In the genomic region with DNA sequence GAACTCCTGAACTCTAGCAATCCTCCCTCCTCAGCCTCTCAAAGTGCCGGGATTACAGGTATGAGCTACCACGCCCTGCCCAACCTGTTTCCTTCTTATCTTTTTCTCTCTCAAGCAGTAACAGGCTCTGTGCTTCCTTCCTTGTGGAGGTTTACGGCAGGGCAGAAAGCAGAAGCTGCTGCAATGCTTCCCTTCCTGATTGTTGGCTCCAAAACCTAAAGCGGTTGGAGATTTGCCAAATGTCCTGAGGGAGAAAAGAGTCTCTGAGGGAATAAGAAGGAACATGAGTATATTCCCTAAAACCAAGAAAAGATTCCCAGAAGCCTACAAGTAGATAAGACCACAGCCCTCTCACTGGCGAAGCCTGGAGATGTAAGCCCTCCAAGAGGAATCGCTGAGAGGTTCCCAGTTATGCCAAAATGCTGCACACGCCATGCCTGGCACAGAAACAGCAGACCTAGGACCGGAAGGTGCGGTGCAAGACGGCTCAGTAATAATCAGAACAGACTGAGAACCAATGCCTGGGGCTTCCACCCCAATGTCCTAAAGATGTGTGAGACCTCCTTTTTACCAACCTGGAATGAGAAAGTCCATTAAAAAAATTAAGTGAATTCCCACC, we compare ENCODE assay signal across 14 cellular contexts.
DNase-seq lines count a peak whose midpoint lies in the region; ATAC-seq and TF ChIP-seq lines count a peak whose summit lies in the region.
"Had no signal": no experiment of that assay in that cellular context is flagged by ENCODE, and none has a peak within 500 bp of the region (broad histone marks: within the 10 kb centered on the region; RNA-seq: fewer than 3 reads in every experiment).

No MANE protein-coding gene starts in this region.

- peak; percentile 30 to 54 for ATAC-seq in left cardiac atrium
- no peak for ATAC-seq in Right ventricle myocardium inferior
- peak; percentile 82 for ATAC-seq in esophagus mucosa
- ATAC-seq: stimulated activated effector memory CD8-positive, alpha-beta T cell treated with anti-CD3 and anti-CD28 coated beads, Interleukin-12 subunit alpha, Interleukin-12 subunit beta, amount 100 ng/mL, for 72 hours had no signal

- H4K8ac ChIP-seq in neuronal stem cell (ENCODE audit: low read depth, low read length), result no peak overlapping the region

- POLR2A ChIA-PET in PC-9 (lab: Charles Lee; ENCODE audit: unreplicated experiment), result no interaction called here

- no peaks in the 10 kb centered on the region for H3K79me2 ChIP-seq in PC-9 (ENCODE audit: low read depth)

- no peaks in the 10 kb centered on the region for H3K9me2 ChIP-seq in PC-9 (ENCODE audit: insufficient read depth)

- no peak overlapping the region for H2BK120ac ChIP-seq in neuronal stem cell (ENCODE audit: low read depth, low read length)

- H3K4me3 ChIP-seq in PC-9 (no peak overlapping the region), neuronal stem cell (ENCODE audit: low read length in 2 of 2) (no peak overlapping the region)

- CTCF ChIA-PET in PC-9 (lab: Charles Lee), result no interaction called here

- H3K27me3 ChIP-seq in PC-9 (ENCODE audit: insufficient read depth, low read depth) (no peaks in the 10 kb centered on the region), neuronal stem cell (ENCODE audit: control insufficient read depth in 3 of 3, insufficient read depth in 3 of 3, low read depth in 1 of 3, low read length in 3 of 3) (no peaks in the 10 kb centered on the region)

- H3F3A ChIP-seq in PC-9 (ENCODE audit: insufficient read depth, low read depth), result 0 out of 2 replicates have a peak, but pooled peaks cover 6% of the 10 kb centered on the region

- H3K4me2 ChIP-seq in PC-9 (no peak overlapping the region), neuronal stem cell (ENCODE audit: insufficient read depth, low read length, poor library complexity, severe bottlenecking) (no peak overlapping the region)

- no peaks in the 10 kb centered on the region for H3K79me1 ChIP-seq in neuronal stem cell (ENCODE audit: low read depth, low read length)

- BruUV-seq in PC-9 (replicated peaks; lab: Mats Ljungman, UMichigan), result no TSS peak

- TF ChIP-seq CTCF in PC-9 (conservative IDR thresholded peaks at IDR 0.05) (no peak), type B pancreatic cell (conservative IDR thresholded peaks at IDR 0.05) (no peak), osteocyte (IDR thresholded peaks at IDR 0.05) (no peak)

- DNase-seq in left cardiac atrium (peak; percentile 29), Right ventricle myocardium inferior (ENCODE audit: missing footprints) (no peak), PC-9 (peak; percentile 40 to 63), type B pancreatic cell (ENCODE audit: extremely low spot score, unreplicated experiment) (no peak), neuronal stem cell (ENCODE audit: low spot score) (no peak), osteocyte (ENCODE audit: extremely low spot score, unreplicated experiment) (no peak)
- no peak for DNase-seq in activated CD4-positive, alpha-beta T cell treated with anti-CD3 and anti-CD28 coated beads for 1 hour
- DNase-seq: activated CD4-positive, CD25-positive, alpha-beta regulatory T cell; activated T-cell treated with anti-CD3 and anti-CD28 coated beads, Interleukin-2, amount 50 U/mL, for 24 hours; anterior cingulate cortex; H7 had no signal

- H3K9me3 ChIP-seq in PC-9 (ENCODE audit: insufficient read depth, low read depth), result no peaks in the 10 kb centered on the region
- no peaks in the 10 kb centered on the region for H3K9me3 ChIP-seq in neuronal stem cell (replicated peaks in 1 of 2; ENCODE audit: control insufficient read depth in 2 of 2, insufficient read depth in 1 of 2, low read depth in 1 of 2, low read length in 2 of 2)

- peak overlapping the region; percentile 60 for H3K27ac Mint-ChIP-seq in type B pancreatic cell
- H3K27ac Mint-ChIP-seq in osteocyte (ENCODE audit: unreplicated experiment), result no peak overlapping the region
- H3K27ac Mint-ChIP-seq: activated T-cell treated with anti-CD3 and anti-CD28 coated beads, Interleukin-2, amount 50 U/mL, for 24 hours; memory B cell; stimulated activated effector memory CD8-positive, alpha-beta T cell treated with anti-CD3 and anti-CD28 coated beads, Interleukin-12 subunit alpha, Interleukin-12 subunit beta, amount 100 ng/mL, for 72 hours had no signal

- no peaks in the 10 kb centered on the region for H3K36me3 Mint-ChIP-seq in type B pancreatic cell
- H3K36me3 Mint-ChIP-seq in osteocyte (ENCODE audit: unreplicated experiment), result no peaks in the 10 kb centered on the region

- no peak overlapping the region for H3K18ac ChIP-seq in neuronal stem cell (ENCODE audit: low read length)

- H4K20me1 ChIP-seq in PC-9 (ENCODE audit: insufficient read depth), result no peaks in the 10 kb centered on the region

- H3K27me3 Mint-ChIP-seq in type B pancreatic cell (no peaks in the 10 kb centered on the region), osteocyte (ENCODE audit: unreplicated experiment) (peaks cover 24% of the 10 kb centered on the region)
- H3K27me3 Mint-ChIP-seq: activated T-cell treated with anti-CD3 and anti-CD28 coated beads, Interleukin-2, amount 50 U/mL, for 24 hours had no signal

- H3K14ac ChIP-seq in neuronal stem cell (ENCODE audit: low read length), result no peak overlapping the region

- no peak overlapping the region for H2AFZ ChIP-seq in PC-9
- H2AFZ ChIP-seq in neuronal stem cell (ENCODE audit: low read length), result no peak overlapping the region

- intact Hi-C loops in left cardiac atrium (cut with DNase I) (no loop called here), Right ventricle myocardium inferior (cut with DNase I) (loop anchor here (10.0 kb wide), 1 partner anchor 53 kb away; no protein-coding TSS in a partner anchor), PC-9 (cut with micrococcal nuclease; ENCODE audit: unreplicated experiment) (no loop called here)

- WGBS in neuronal stem cell (ENCODE audit: extremely low coverage in 2 of 2, insufficient read length in 2 of 2, insufficient replicate concordance in 1 of 2), 2 donors, result no CpG with 5 or more reads among the region's 10 CpGs

- no peak overlapping the region for H3K4me3 Mint-ChIP-seq in type B pancreatic cell
- H3K4me3 Mint-ChIP-seq in osteocyte (ENCODE audit: unreplicated experiment), result no peak overlapping the region
- H3K4me3 Mint-ChIP-seq: activated T-cell treated with anti-CD3 and anti-CD28 coated beads, Interleukin-2, amount 50 U/mL, for 24 hours; memory B cell; stimulated activated effector memory CD8-positive, alpha-beta T cell treated with anti-CD3 and anti-CD28 coated beads, Interleukin-12 subunit alpha, Interleukin-12 subunit beta, amount 100 ng/mL, for 72 hours had no signal

- H3K23ac ChIP-seq in neuronal stem cell (ENCODE audit: low read depth, low read length, poor library complexity), result no peak overlapping the region

- no peak overlapping the region for H3K4ac ChIP-seq in neuronal stem cell (ENCODE audit: low read length)

- H2AK5ac ChIP-seq in neuronal stem cell (ENCODE audit: low read depth, low read length), result no peak overlapping the region

- no peak overlapping the region for H2BK15ac ChIP-seq in neuronal stem cell (ENCODE audit: low read length)

- no peak overlapping the region for H4K91ac ChIP-seq in neuronal stem cell (ENCODE audit: low read depth, low read length, poor library complexity)

- no peak overlapping the region for H3K9ac ChIP-seq in neuronal stem cell (ENCODE audit: low read depth, low read length, poor library complexity)

- H3K4me1 Mint-ChIP-seq in type B pancreatic cell (ENCODE audit: unreplicated experiment) (no peaks in the 10 kb centered on the region), osteocyte (ENCODE audit: unreplicated experiment) (no peaks in the 10 kb centered on the region)
- H3K4me1 Mint-ChIP-seq: memory B cell; stimulated activated effector memory CD8-positive, alpha-beta T cell treated with anti-CD3 and anti-CD28 coated beads, Interleukin-12 subunit alpha, Interleukin-12 subunit beta, amount 100 ng/mL, for 72 hours had no signal

- H3K27ac ChIP-seq in PC-9, result no peak overlapping the region
- H3K27ac ChIP-seq in neuronal stem cell (replicated peaks; ENCODE audit: low read length), result no peak overlapping the region

- no peak overlapping the region for H2BK12ac ChIP-seq in neuronal stem cell (ENCODE audit: low read length)

- H3K36me3 ChIP-seq in PC-9 (ENCODE audit: low read depth), result no peaks in the 10 kb centered on the region
- no peaks in the 10 kb centered on the region for H3K36me3 ChIP-seq in neuronal stem cell (replicated peaks in 1 of 2; ENCODE audit: control insufficient read depth in 2 of 2, insufficient read depth in 2 of 2, low read length in 2 of 2)

- H3K9me3 Mint-ChIP-seq in type B pancreatic cell (no peaks in the 10 kb centered on the region), osteocyte (ENCODE audit: unreplicated experiment) (no peaks in the 10 kb centered on the region)
- H3K9me3 Mint-ChIP-seq: activated T-cell treated with anti-CD3 and anti-CD28 coated beads, Interleukin-2, amount 50 U/mL, for 24 hours; memory B cell; stimulated activated effector memory CD8-positive, alpha-beta T cell treated with anti-CD3 and anti-CD28 coated beads, Interleukin-12 subunit alpha, Interleukin-12 subunit beta, amount 100 ng/mL, for 72 hours had no signal

- H2BK5ac ChIP-seq in neuronal stem cell (ENCODE audit: low read length), result no peak overlapping the region

- H3K4me1 ChIP-seq in PC-9 (replicated peaks; ENCODE audit: insufficient read depth), result no peaks in the 10 kb centered on the region
- no peaks in the 10 kb centered on the region for H3K4me1 ChIP-seq in neuronal stem cell (ENCODE audit: control insufficient read depth in 2 of 2, insufficient read depth in 1 of 2, low read depth in 1 of 2, low read length in 2 of 2)

Comparison
In these comparisons a context has a peak if more than half of its experiments do, and no peak if none do; other contexts are left out.
1. DNase-seq: peak in left cardiac atrium (single experiment) and PC-9 (2 of 2); none in Right ventricle myocardium inferior (single experiment), type B pancreatic cell (single experiment), neuronal stem cell (single experiment), osteocyte (single experiment) and activated CD4-positive, alpha-beta T cell treated with anti-CD3 and anti-CD28 coated beads for 1 hour (single experiment).